ENCODE assay signal across 8 cellular contexts in genomic region chr6:89357390-89357789, GRCh38. TPM values are rescaled to one million over a fixed set of nuclear protein-coding genes. Genes with fewer than 3 reads are reported as not detected.
DNase-seq lines count a peak whose midpoint lies in the region; ATAC-seq and TF ChIP-seq lines count a peak whose summit lies in the region.

No MANE protein-coding gene starts in this region.

- H3K27me3 Mint-ChIP-seq in activated naive CD8-positive, alpha-beta T cell treated with anti-CD3 and anti-CD28 coated beads, Interleukin-2, amount 10 ng/mL, durations not matched to agents 7 days and 5 days, result no peaks in the 10 kb centered on the region
- H3K27me3 Mint-ChIP-seq in nephron progenitor cell (ENCODE audit: low read depth, poor library complexity), result peaks cover 11% of the 10 kb centered on the region

- in situ Hi-C loops in brain microvascular endothelial cell (cut with HindIII; ENCODE audit: low pct_ligation_motif_present, low sequenced_read_pairs), result no loop called here

- TF ChIP-seq CTCF in brain microvascular endothelial cell (IDR thresholded peaks at IDR 0.05; ENCODE audit: low read depth, low read length, missing control alignments) (no peak), nephron progenitor cell (IDR thresholded peaks at IDR 0.05) (no peak)

- H3K27me3 ChIP-seq in brain microvascular endothelial cell (replicated peaks), result no peaks in the 10 kb centered on the region

- H3K36me3 Mint-ChIP-seq in activated naive CD8-positive, alpha-beta T cell treated with anti-CD3 and anti-CD28 coated beads, Interleukin-2, amount 10 ng/mL, durations not matched to agents 7 days and 5 days, result no peaks in the 10 kb centered on the region
- H3K36me3 Mint-ChIP-seq in nephron progenitor cell (ENCODE audit: low read depth), result no peaks in the 10 kb centered on the region

- H3K27ac Mint-ChIP-seq in activated naive CD8-positive, alpha-beta T cell treated with anti-CD3 and anti-CD28 coated beads, Interleukin-2, amount 10 ng/mL, durations not matched to agents 7 days and 5 days, result peak overlapping the region; percentile 95
- H3K27ac Mint-ChIP-seq in nephron progenitor cell, result no peak overlapping the region

- no peaks in the 10 kb centered on the region for H3K36me3 ChIP-seq in brain microvascular endothelial cell (replicated peaks)

- peaks cover under 1% of the 10 kb centered on the region for H3K9me3 Mint-ChIP-seq in activated naive CD8-positive, alpha-beta T cell treated with anti-CD3 and anti-CD28 coated beads, Interleukin-2, amount 10 ng/mL, durations not matched to agents 7 days and 5 days
- H3K9me3 Mint-ChIP-seq in nephron progenitor cell, result no peaks in the 10 kb centered on the region

- peak; percentile 49 for ATAC-seq in GM19035 (IDR thresholded peaks at IDR 0.05; ENCODE audit: unreplicated experiment)
- ATAC-seq in HG03139 (IDR thresholded peaks at IDR 0.05; ENCODE audit: unreplicated experiment), result peak; percentile 43
- ATAC-seq in activated naive CD8-positive, alpha-beta T cell treated with anti-CD3 and anti-CD28 coated beads, Interleukin-2, amount 10 ng/mL, durations not matched to agents 7 days and 5 days (ENCODE audit: low read depth), result peak; percentile 15

- no peak overlapping the region for H3K27ac ChIP-seq in brain microvascular endothelial cell

- DNase-seq in AML-193 (lab: John Stamatoyannopoulos, UW), result peak; percentile 57 to 68
- no peak for DNase-seq in activated naive CD8-positive, alpha-beta T cell treated with anti-CD3 and anti-CD28 coated beads, Interleukin-2, amount 10 ng/mL, durations not matched to agents 7 days and 5 days
- DNase-seq in effector CD4-positive, alpha-beta T cell, result no peak
- no peak for DNase-seq in NCI-H2171 treated with DMSO at 0.1 percent for 48 hours (lab: John Stamatoyannopoulos, UW)
- no peak for DNase-seq in brain microvascular endothelial cell
- no peak for DNase-seq in nephron progenitor cell

- peak overlapping the region; percentile 89 for H3K4me3 Mint-ChIP-seq in activated naive CD8-positive, alpha-beta T cell treated with anti-CD3 and anti-CD28 coated beads, Interleukin-2, amount 10 ng/mL, durations not matched to agents 7 days and 5 days
- no peak overlapping the region for H3K4me3 Mint-ChIP-seq in nephron progenitor cell

- no peak overlapping the region for H3K4me3 ChIP-seq in brain microvascular endothelial cell (ENCODE audit: low read depth, low read length)

- peaks cover 45% of the 10 kb centered on the region for H3K4me1 Mint-ChIP-seq in activated naive CD8-positive, alpha-beta T cell treated with anti-CD3 and anti-CD28 coated beads, Interleukin-2, amount 10 ng/mL, durations not matched to agents 7 days and 5 days
- peaks cover 23% of the 10 kb centered on the region for H3K4me1 Mint-ChIP-seq in nephron progenitor cell

- POLR2A ChIA-PET in activated naive CD8-positive, alpha-beta T cell treated with anti-CD3 and anti-CD28 coated beads, Interleukin-2, amount 10 ng/mL, durations not matched to agents 7 days and 5 days (lab: Charles Lee), result interaction anchor here (0.6 to 2.0 kb wide), 8 partner anchors 10 to 394 kb away, joined by 3 to 5 read pairs (median 3); partner anchors contain the start of genes PM20D2, PNRC1 and RNGTT

RNA-seq across cellular contexts. Expression of gene UBE2J1, which starts 4.9 kb away (rescaled TPM):
- total RNA-seq in activated naive CD8-positive, alpha-beta T cell treated with anti-CD3 and anti-CD28 coated beads, Interleukin-2, amount 10 ng/mL, durations not matched to agents 7 days and 5 days, result 10 to 100 TPM; 26.5 to 27.9 TPM

RNA-seq across cellular contexts. Expression of gene GABRR2, which starts 42.3 kb away (rescaled TPM):
- total RNA-seq in activated naive CD8-positive, alpha-beta T cell treated with anti-CD3 and anti-CD28 coated beads, Interleukin-2, amount 10 ng/mL, durations not matched to agents 7 days and 5 days, result under 1 TPM; 0.74 to 0.75 TPM

RNA-seq across cellular contexts. Expression of gene RRAGD, which starts 54.7 kb away (rescaled TPM):
- total RNA-seq in activated naive CD8-positive, alpha-beta T cell treated with anti-CD3 and anti-CD28 coated beads, Interleukin-2, amount 10 ng/mL, durations not matched to agents 7 days and 5 days, result 10 to 100 TPM in 1 of 2 experiments, 1 to 10 TPM in 1; 9.3 to 10.9 TPM

Comparison
In these comparisons a context has a peak if more than half of its experiments do, and no peak if none do; other contexts are left out.
1. DNase-seq: peak in AML-193 (2 of 2); none in activated naive CD8-positive, alpha-beta T cell treated with anti-CD3 and anti-CD28 coated beads, Interleukin-2, amount 10 ng/mL, durations not matched to agents 7 days and 5 days (single experiment), effector CD4-positive, alpha-beta T cell (single experiment), NCI-H2171 treated with DMSO at 0.1 percent for 48 hours (single experiment), brain microvascular endothelial cell (single experiment) and nephron progenitor cell (single experiment).
2. Peak in every context shown above with its lines, with median percentiles within 50 percentile points of each other: ATAC-seq.